Comparison of ENCODE assay signal across 11 cellular contexts in the genomic region with DNA sequence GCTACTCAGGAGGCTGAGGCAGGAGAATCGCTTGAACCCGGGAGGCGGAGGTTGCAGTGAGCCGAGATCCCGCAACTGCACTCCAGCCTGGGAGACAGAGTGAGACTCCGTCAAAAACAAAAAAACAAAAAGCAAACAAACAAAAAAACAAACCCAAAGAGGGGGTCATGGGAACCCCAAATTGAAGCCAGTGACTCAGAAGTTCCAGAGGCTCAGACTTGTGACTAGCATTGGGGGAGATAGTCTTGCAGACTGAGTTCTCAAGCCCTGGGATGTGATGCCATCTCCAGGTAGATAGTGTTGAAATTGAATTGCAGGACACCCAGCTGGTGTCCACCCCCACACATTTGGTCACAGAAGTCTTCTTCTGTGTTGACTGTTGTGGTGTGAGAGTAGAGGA. TPM values are rescaled to one million over a fixed set of nuclear protein-coding genes. Genes with fewer than 3 reads are reported as not detected.
DNase-seq lines count a peak whose midpoint lies in the region; FAIRE-seq and TF ChIP-seq lines count a peak whose summit lies in the region.
"Had no signal": no experiment of that assay in that cellular context is flagged by ENCODE, and none has a peak within 500 bp of the region (broad histone marks: within the 10 kb centered on the region; RNA-seq: fewer than 3 reads in every experiment).

No MANE protein-coding gene starts in this region.

- FAIRE-seq in H54 (lab: Jason Lieb, UNC) = no peak

- H3K4me3 ChIP-seq in ascending aorta (no peak overlapping the region), liver (ENCODE audit: low read depth in 1 of 3, low read length in 3 of 3) (no peak overlapping the region)
- H3K4me3 ChIP-seq: adrenal gland, heart left ventricle had no signal

- TF ChIP-seq CTCF in ascending aorta (IDR thresholded peaks at IDR 0.05) (no peak), liver (IDR thresholded peaks at IDR 0.05; ENCODE audit: low read depth, low read length, missing input control) (no peak), GM20000 (IDR thresholded peaks at IDR 0.05; ENCODE audit: extremely low read depth, missing control alignments) (no peak)

- H3K36me3 ChIP-seq in KOPT-K1 (ENCODE audit: insufficient read depth, low read length) (no peaks in the 10 kb centered on the region), ascending aorta (no peaks in the 10 kb centered on the region), liver (ENCODE audit: control insufficient read depth in 4 of 4, insufficient read depth in 3 of 4, low read depth in 1 of 4, low read length in 3 of 4) (no peaks in the 10 kb centered on the region)
- H3K36me3 ChIP-seq: adrenal gland, heart left ventricle had no signal

- peak; percentile 32 to 57 for TF ChIP-seq RAD21 in liver (IDR thresholded peaks at IDR 0.05)

- no peak for TF ChIP-seq POLR2A in H54 (IDR thresholded peaks at IDR 0.05; ENCODE audit: low read depth, low read length)

- H3K9me3 ChIP-seq in KOPT-K1 (ENCODE audit: insufficient read depth, low read length, poor library complexity, severe bottlenecking) (peaks cover 6% of the 10 kb centered on the region), ascending aorta (no peaks in the 10 kb centered on the region), liver (ENCODE audit: control insufficient read depth in 4 of 4, low read length in 3 of 4) (no peaks in the 10 kb centered on the region)
- H3K9me3 ChIP-seq: adrenal gland, heart left ventricle had no signal

- H3K27me3 ChIP-seq in ascending aorta (no peaks in the 10 kb centered on the region), liver (ENCODE audit: control insufficient read depth in 4 of 4, insufficient read depth in 4 of 4, low read length in 3 of 4) (no peaks in the 10 kb centered on the region)
- H3K27me3 ChIP-seq: adrenal gland, heart left ventricle had no signal

- WGBS in liver = 98% methylated on average over 6 of the region's 6 CpGs

- H3K9ac ChIP-seq in liver (ENCODE audit: low read depth in 1 of 2, low read length in 2 of 2) = no peak overlapping the region

- peaks cover 9 to 34% of the 10 kb centered on the region in 2 donors for H3K4me1 ChIP-seq in ascending aorta
- no peaks in the 10 kb centered on the region for H3K4me1 ChIP-seq in liver (ENCODE audit: control insufficient read depth in 4 of 4, insufficient read depth in 4 of 4, low read length in 3 of 4)

- peak; percentile 32 for DNase-seq in AG08395 (ENCODE audit: low spot score)
- no peak for DNase-seq in ascending aorta (ENCODE audit: low spot score in 2 of 2)
- no peak for DNase-seq in GM20000 (ENCODE audit: low spot score)
- DNase-seq in SHP77 (lab: John Stamatoyannopoulos, UW) = no peak
- no peak for DNase-seq in NCI-H2107 (lab: John Stamatoyannopoulos, UW)
- no peak for DNase-seq in H54 (ENCODE audit: insufficient read length, low spot score)

- H3K27ac ChIP-seq in KOPT-K1 (ENCODE audit: low read depth, low read length, poor library complexity, severe bottlenecking) = peak overlapping the region; percentile 23
- H3K27ac ChIP-seq in ascending aorta = peak overlapping the region; percentile 83 to 93
- no peak overlapping the region for H3K27ac ChIP-seq in liver (ENCODE audit: low read depth in 1 of 2, low read length in 2 of 2)
- H3K27ac ChIP-seq: heart left ventricle had no signal

- intact Hi-C loops in ascending aorta (cut with DNase I) = no loop called here

TF ChIP-seq in liver, 16 proteins besides CTCF, POLR2A, EP300 and RAD21:
- TF ChIP-seq, protein P1, sequence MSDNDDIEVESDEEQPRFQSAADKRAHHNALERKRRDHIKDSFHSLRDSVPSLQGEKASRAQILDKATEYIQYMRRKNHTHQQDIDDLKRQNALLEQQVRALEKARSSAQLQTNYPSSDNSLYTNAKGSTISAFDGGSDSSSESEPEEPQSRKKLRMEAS (IDR thresholded peaks at IDR 0.05) = no peak
- TF ChIP-seq, protein P2, sequence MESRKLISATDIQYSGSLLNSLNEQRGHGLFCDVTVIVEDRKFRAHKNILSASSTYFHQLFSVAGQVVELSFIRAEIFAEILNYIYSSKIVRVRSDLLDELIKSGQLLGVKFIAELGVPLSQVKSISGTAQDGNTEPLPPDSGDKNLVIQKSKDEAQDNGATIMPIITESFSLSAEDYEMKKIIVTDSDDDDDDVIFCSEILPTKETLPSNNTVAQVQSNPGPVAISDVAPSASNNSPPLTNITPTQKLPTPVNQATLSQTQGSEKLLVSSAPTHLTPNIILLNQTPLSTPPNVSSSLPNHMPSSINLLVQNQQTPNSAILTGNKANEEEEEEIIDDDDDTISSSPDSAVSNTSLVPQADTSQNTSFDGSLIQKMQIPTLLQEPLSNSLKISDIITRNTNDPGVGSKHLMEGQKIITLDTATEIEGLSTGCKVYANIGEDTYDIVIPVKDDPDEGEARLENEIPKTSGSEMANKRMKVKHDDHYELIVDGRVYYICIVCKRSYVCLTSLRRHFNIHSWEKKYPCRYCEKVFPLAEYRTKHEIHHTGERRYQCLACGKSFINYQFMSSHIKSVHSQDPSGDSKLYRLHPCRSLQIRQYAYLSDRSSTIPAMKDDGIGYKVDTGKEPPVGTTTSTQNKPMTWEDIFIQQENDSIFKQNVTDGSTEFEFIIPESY (IDR thresholded peaks at IDR 0.05) = no peak
- no peak for TF ChIP-seq NR2F2 (IDR thresholded peaks at IDR 0.05)
- no peak for TF ChIP-seq FOXA2 (IDR thresholded peaks at IDR 0.05)
- TF ChIP-seq YY1 (IDR thresholded peaks at IDR 0.05) = no peak
- TF ChIP-seq, protein P3, sequence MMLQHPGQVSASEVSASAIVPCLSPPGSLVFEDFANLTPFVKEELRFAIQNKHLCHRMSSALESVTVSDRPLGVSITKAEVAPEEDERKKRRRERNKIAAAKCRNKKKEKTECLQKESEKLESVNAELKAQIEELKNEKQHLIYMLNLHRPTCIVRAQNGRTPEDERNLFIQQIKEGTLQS (IDR thresholded peaks at IDR 0.05) = no peak
- no peak for TF ChIP-seq TAF1 (conservative IDR thresholded peaks at IDR 0.05)
- TF ChIP-seq EGR1 (IDR thresholded peaks at IDR 0.05; ENCODE audit: low read depth in 2 of 2) = peak in 1 of 2 donors; percentile 19
- TF ChIP-seq, protein P4, sequence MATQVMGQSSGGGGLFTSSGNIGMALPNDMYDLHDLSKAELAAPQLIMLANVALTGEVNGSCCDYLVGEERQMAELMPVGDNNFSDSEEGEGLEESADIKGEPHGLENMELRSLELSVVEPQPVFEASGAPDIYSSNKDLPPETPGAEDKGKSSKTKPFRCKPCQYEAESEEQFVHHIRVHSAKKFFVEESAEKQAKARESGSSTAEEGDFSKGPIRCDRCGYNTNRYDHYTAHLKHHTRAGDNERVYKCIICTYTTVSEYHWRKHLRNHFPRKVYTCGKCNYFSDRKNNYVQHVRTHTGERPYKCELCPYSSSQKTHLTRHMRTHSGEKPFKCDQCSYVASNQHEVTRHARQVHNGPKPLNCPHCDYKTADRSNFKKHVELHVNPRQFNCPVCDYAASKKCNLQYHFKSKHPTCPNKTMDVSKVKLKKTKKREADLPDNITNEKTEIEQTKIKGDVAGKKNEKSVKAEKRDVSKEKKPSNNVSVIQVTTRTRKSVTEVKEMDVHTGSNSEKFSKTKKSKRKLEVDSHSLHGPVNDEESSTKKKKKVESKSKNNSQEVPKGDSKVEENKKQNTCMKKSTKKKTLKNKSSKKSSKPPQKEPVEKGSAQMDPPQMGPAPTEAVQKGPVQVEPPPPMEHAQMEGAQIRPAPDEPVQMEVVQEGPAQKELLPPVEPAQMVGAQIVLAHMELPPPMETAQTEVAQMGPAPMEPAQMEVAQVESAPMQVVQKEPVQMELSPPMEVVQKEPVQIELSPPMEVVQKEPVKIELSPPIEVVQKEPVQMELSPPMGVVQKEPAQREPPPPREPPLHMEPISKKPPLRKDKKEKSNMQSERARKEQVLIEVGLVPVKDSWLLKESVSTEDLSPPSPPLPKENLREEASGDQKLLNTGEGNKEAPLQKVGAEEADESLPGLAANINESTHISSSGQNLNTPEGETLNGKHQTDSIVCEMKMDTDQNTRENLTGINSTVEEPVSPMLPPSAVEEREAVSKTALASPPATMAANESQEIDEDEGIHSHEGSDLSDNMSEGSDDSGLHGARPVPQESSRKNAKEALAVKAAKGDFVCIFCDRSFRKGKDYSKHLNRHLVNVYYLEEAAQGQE (IDR thresholded peaks at IDR 0.05) = no peak
- TF ChIP-seq GABPA (IDR thresholded peaks at IDR 0.05 in 1 of 2, conservative IDR thresholded peaks at IDR 0.05 in 1 of 2) = no peak
- peak in 1 of 2 donors; percentile 64 for TF ChIP-seq JUND (IDR thresholded peaks at IDR 0.05)
- no peak for TF ChIP-seq RXRA (IDR thresholded peaks at IDR 0.05)
- TF ChIP-seq SP1 (IDR thresholded peaks at IDR 0.05) = no peak

RNA-seq across cellular contexts. Expression of a gene that starts 24.9 kb away (rescaled TPM):
- total RNA-seq in ascending aorta (637 TPM), liver (100 to 1,000 TPM; 270 to 394 TPM)
- polyA plus RNA-seq in liver = 100 to 1,000 TPM; 365 to 499 TPM

RNA-seq across cellular contexts. Expression of a gene that starts 42.3 kb away (rescaled TPM):
- total RNA-seq in ascending aorta (not detected), liver (not detected)
- not detected for polyA plus RNA-seq in liver
- total RNA-seq: adrenal gland, heart left ventricle, neural crest cell had no signal
- polyA plus RNA-seq: adrenal gland, heart left ventricle had no signal

Comparison
In these comparisons a context has a peak if more than half of its experiments do, and no peak if none do; other contexts are left out.
1. H3K27ac ChIP-seq: peak in KOPT-K1 (single experiment) and ascending aorta (2 of 2); none in liver (0 of 2).